Comparison of ENCODE assay signal across 19 cellular contexts in genomic region chr4:53734182-53734581, GRCh38.
DNase-seq lines count a peak whose midpoint lies in the region; ATAC-seq, FAIRE-seq and TF ChIP-seq lines count a peak whose summit lies in the region.
"Had no signal": no experiment of that assay in that cellular context is flagged by ENCODE, and none has a peak within 500 bp of the region (broad histone marks: within the 10 kb centered on the region; RNA-seq: fewer than 3 reads in every experiment).

No MANE protein-coding gene starts in this region.

- CTCF ChIA-PET in endothelial cell of umbilical vein (lab: Charles Lee), result interaction anchor here (0.7 to 1.2 kb wide), 8 partner anchors 11 to 500 kb away, joined by 3 to 9 read pairs (median 4); no protein-coding TSS in a partner anchor

- H2AFZ ChIP-seq in endothelial cell of umbilical vein (ENCODE audit: low read depth, low read length), result no peak overlapping the region

- POLR2A ChIA-PET in endothelial cell of umbilical vein (lab: Charles Lee), result no interaction called here

- H3K9me3 ChIP-seq in RWPE2 (ENCODE audit: severe bottlenecking) (peaks cover 2% of the 10 kb centered on the region), endothelial cell of umbilical vein (replicated peaks; ENCODE audit: control insufficient read depth, insufficient read depth, low read length) (no peaks in the 10 kb centered on the region), Peyer's patch (no peaks in the 10 kb centered on the region)

- H3K27me3 Mint-ChIP-seq in nephron (ENCODE audit: low read depth), result no peaks in the 10 kb centered on the region

- no peak for ATAC-seq in RWPE2 (ENCODE audit: low read depth)

- H3K36me3 ChIP-seq in RWPE2 (ENCODE audit: low read depth) (no peaks in the 10 kb centered on the region), endothelial cell of umbilical vein (ENCODE audit: control insufficient read depth in 2 of 2, extremely low read depth in 1 of 2, insufficient read depth in 2 of 2, low read length in 2 of 2) (no peaks in the 10 kb centered on the region), Peyer's patch (no peaks in the 10 kb centered on the region)
- H3K36me3 ChIP-seq: BLaER1 treated with 17β-estradiol and CSF1 and Interleukin-3, amounts not matched to agents 10 nM and 100 nM had no signal

- H3K4me1 Mint-ChIP-seq in nephron, result peaks cover 12% of the 10 kb centered on the region
- H3K4me1 Mint-ChIP-seq: CD8-positive, alpha-beta memory T cell had no signal

- dilution Hi-C loops in endothelial cell of umbilical vein (cut with MboI; ENCODE audit: extremely low pct_ligation_motif_present, low sequenced_read_pairs), result no loop called here

- no peak for TF ChIP-seq CTCF in RWPE2 (IDR thresholded peaks at IDR 0.05; ENCODE audit: poor library complexity, severe bottlenecking)
- TF ChIP-seq CTCF in endothelial cell of umbilical vein (IDR thresholded peaks at IDR 0.05; ENCODE audit: extremely low read depth in 1 of 2, insufficient read depth in 1 of 2, low read depth in 1 of 2, low read length in 2 of 2), result no peak
- no peak for TF ChIP-seq CTCF in nephron (IDR thresholded peaks at IDR 0.05; ENCODE audit: unreplicated experiment in 3 of 3)
- no peak for TF ChIP-seq CTCF in Peyer's patch (IDR thresholded peaks at IDR 0.05)

- peak overlapping the region; percentile 15 for H3K4me2 ChIP-seq in endothelial cell of umbilical vein (ENCODE audit: insufficient read depth, low read length)

- no peak overlapping the region for H3K4me3 Mint-ChIP-seq in nephron
- H3K4me3 Mint-ChIP-seq: CD8-positive, alpha-beta memory T cell had no signal

- H4K20me1 ChIP-seq in endothelial cell of umbilical vein (replicated peaks; ENCODE audit: control insufficient read depth, extremely low read depth, insufficient read depth, low read length), result no peaks in the 10 kb centered on the region
- H4K20me1 ChIP-seq: BLaER1 treated with 17β-estradiol and CSF1 and Interleukin-3, amounts not matched to agents 10 nM and 100 nM had no signal

- TF ChIP-seq POLR2A in endothelial cell of umbilical vein (IDR thresholded peaks at IDR 0.05; ENCODE audit: low read depth, low read length), result no peak
- TF ChIP-seq POLR2A in Peyer's patch (IDR thresholded peaks at IDR 0.05), result no peak

- H3K27me3 ChIP-seq in RWPE2 (ENCODE audit: insufficient read depth, poor library complexity, severe bottlenecking) (no peaks in the 10 kb centered on the region), endothelial cell of umbilical vein (ENCODE audit: control insufficient read depth in 2 of 2, insufficient read depth in 2 of 2, low read length in 2 of 2) (no peaks in the 10 kb centered on the region), Peyer's patch (no peaks in the 10 kb centered on the region)
- H3K27me3 ChIP-seq: BLaER1 treated with 17β-estradiol and CSF1 and Interleukin-3, amounts not matched to agents 10 nM and 100 nM had no signal

- peak; percentile 22 for DNase-seq in AG20443 (ENCODE audit: low spot score)
- no peak for DNase-seq in RWPE2 (ENCODE audit: low spot score)
- no peak for DNase-seq in endothelial cell of umbilical vein (ENCODE audit: low read depth, low spot score)
- DNase-seq in SKM-1 (lab: John Stamatoyannopoulos, UW; ENCODE audit: unreplicated experiment), result no peak
- no peak for DNase-seq in Peyer's patch
- DNase-seq in NCI-H1105 (lab: John Stamatoyannopoulos, UW), result no peak
- DNase-seq in caudate nucleus (lab: John Stamatoyannopoulos, UW), result no peak
- DNase-seq: CD8-positive, alpha-beta memory T cell; DMS53; Karpas-422; NCI-H1436; NCI-H1930; NCI-H524 treated with DMSO at 0.1 percent for 48 hours had no signal

- H3K36me3 Mint-ChIP-seq in nephron (ENCODE audit: low read depth), result no peaks in the 10 kb centered on the region
- H3K36me3 Mint-ChIP-seq: CD8-positive, alpha-beta memory T cell had no signal

- H3K9ac ChIP-seq in endothelial cell of umbilical vein (replicated peaks; ENCODE audit: extremely low read depth, insufficient read depth, low read length), result no peak overlapping the region

- H3K27ac Mint-ChIP-seq in nephron, result peak overlapping the region; percentile 77 to 88 (median 80)
- H3K27ac Mint-ChIP-seq: CD8-positive, alpha-beta memory T cell had no signal

- intact Hi-C loops in endothelial cell of umbilical vein (cut with micrococcal nuclease), result no loop called here

- H3K4me1 ChIP-seq in RWPE2 (ENCODE audit: insufficient read depth, poor library complexity, severe bottlenecking) (peaks cover 21% of the 10 kb centered on the region), endothelial cell of umbilical vein (ENCODE audit: control insufficient read depth, extremely low read depth, insufficient read depth, low read length) (peaks cover 13% of the 10 kb centered on the region), Peyer's patch (no peaks in the 10 kb centered on the region)

- H3K9me3 Mint-ChIP-seq in nephron, result peaks cover 3% of the 10 kb centered on the region

- no peak overlapping the region for H3K4me3 ChIP-seq in RWPE2 (ENCODE audit: severe bottlenecking)
- H3K4me3 ChIP-seq in endothelial cell of umbilical vein (replicated peaks in 1 of 3; ENCODE audit: insufficient read depth in 1 of 3, low read depth in 1 of 3, low read length in 3 of 3), result no peak overlapping the region
- no peak overlapping the region for H3K4me3 ChIP-seq in Peyer's patch
- H3K4me3 ChIP-seq: BLaER1 treated with 17β-estradiol and CSF1 and Interleukin-3, amounts not matched to agents 10 nM and 100 nM had no signal

- peak; percentile 61 for FAIRE-seq in endothelial cell of umbilical vein (lab: Jason Lieb, UNC)
- FAIRE-seq: A204.1, GM12892, H54 had no signal

- H3K79me2 ChIP-seq in endothelial cell of umbilical vein (ENCODE audit: control insufficient read depth, insufficient read depth, low read length), result no peaks in the 10 kb centered on the region

- H3K9me1 ChIP-seq in endothelial cell of umbilical vein (replicated peaks; ENCODE audit: control insufficient read depth, extremely low read depth, insufficient read depth, low read length), result no peaks in the 10 kb centered on the region

- H3K27ac ChIP-seq in RWPE2 (ENCODE audit: poor library complexity, severe bottlenecking) (peak overlapping the region; percentile 95), endothelial cell of umbilical vein (ENCODE audit: insufficient read depth, low read depth, low read length) (no peak overlapping the region), Peyer's patch (no peak overlapping the region), caudate nucleus (ENCODE audit: low read depth, low read length) (no peak overlapping the region)
- H3K27ac ChIP-seq: RWPE1 had no signal

- BruUV-seq in endothelial cell of umbilical vein (replicated peaks; lab: Mats Ljungman, UMichigan), result no TSS peak

TF ChIP-seq in endothelial cell of umbilical vein, 7 proteins besides CTCF, POLR2A, EP300 and RAD21:
- TF ChIP-seq POLR2AphosphoS5 (IDR thresholded peaks at IDR 0.05; ENCODE audit: insufficient read depth, low read depth, low read length) (no peak), JUN (IDR thresholded peaks at IDR 0.05; ENCODE audit: borderline replicate concordance, insufficient read depth, insufficient read length, low read depth) (no peak), FOS (IDR thresholded peaks at IDR 0.05; ENCODE audit: borderline replicate concordance, insufficient read depth, low read length) (no peak), MYC (IDR thresholded peaks at IDR 0.05; ENCODE audit: low read depth, low read length) (no peak), MAX (IDR thresholded peaks at IDR 0.05; ENCODE audit: insufficient read depth, insufficient read length) (no peak), EZH2 (IDR thresholded peaks at IDR 0.05; ENCODE audit: borderline replicate concordance, low read depth, low read length, severe bottlenecking) (no peak), GATA2 (IDR thresholded peaks at IDR 0.05; ENCODE audit: insufficient read depth, insufficient read length, low read depth, low read length) (no peak)
